Comparison of ENCODE assay signal across 29 cellular contexts in genomic region chr7:92035576-92035975, GRCh38.
"Had no signal": no experiment of that assay in that cellular context is flagged by ENCODE, and none has a peak within 500 bp of the region (broad histone marks: within the 10 kb centered on the region; RNA-seq: fewer than 3 reads in every experiment).

No MANE protein-coding gene starts in this region.

- FAIRE-seq: kidney, pancreas had no signal

- H3K27ac Mint-ChIP-seq: stimulated activated naive CD8-positive, alpha-beta T cell treated with anti-CD3 and anti-CD28 coated beads, Interleukin-15, amount 100 ng/mL, for 72 hours had no signal

- H3K4me3 Mint-ChIP-seq: natural killer cell; stimulated activated naive CD8-positive, alpha-beta T cell treated with anti-CD3 and anti-CD28 coated beads, Interleukin-15, amount 100 ng/mL, for 72 hours had no signal

- H3K9me3 ChIP-seq: gastroesophageal sphincter, heart left ventricle, neutrophil, pancreas, prostate gland, right atrium auricular region, suprapubic skin, transverse colon, upper lobe of right lung, uterus had no signal

- DNase-seq: dermis blood vessel endothelial cell; effector memory CD4-positive, alpha-beta T cell; foreskin keratinocyte; heart left ventricle; kidney; mesenchymal stem cell; natural killer cell; pancreas; stimulated activated CD4-positive, alpha-beta T cell treated with anti-CD3 and anti-CD28 coated beads, Interleukin-12 subunit alpha, Interleukin-12 subunit beta, amount 100 ng/mL, for 4 hours; stimulated activated CD4-positive, alpha-beta T cell treated with anti-CD3 and anti-CD28 coated beads, Interleukin-1b, Interleukin-23, amount 100 ng/mL, for 48 hours; stimulated activated CD4-positive, alpha-beta T cell treated with anti-CD3 and anti-CD28 coated beads, Interleukin-4, amount 100 ng/mL, for 1 hour; stimulated activated CD8-positive, alpha-beta memory T cell treated with anti-CD3 and anti-CD28 coated beads, Interleukin-4, amount 100 ng/mL, for 48 hours; stimulated activated naive CD4-positive, alpha-beta T cell; stimulated activated naive CD8-positive, alpha-beta T cell treated with anti-CD3 and anti-CD28 coated beads, Interleukin-15, amount 100 ng/mL, for 72 hours; transverse colon; upper lobe of right lung; uterus had no signal

- H3K27me3 Mint-ChIP-seq: stimulated activated naive CD8-positive, alpha-beta T cell treated with anti-CD3 and anti-CD28 coated beads, Interleukin-15, amount 100 ng/mL, for 72 hours had no signal

- ATAC-seq: esophagus mucosa; foreskin keratinocyte; gastroesophageal sphincter; heart left ventricle; left lobe of liver; natural killer cell; pancreas; sciatic nerve; stimulated activated naive CD8-positive, alpha-beta T cell treated with anti-CD3 and anti-CD28 coated beads, Interleukin-15, amount 100 ng/mL, for 72 hours; upper lobe of right lung had no signal

- H3K27me3 ChIP-seq: foreskin keratinocyte, gastroesophageal sphincter, heart left ventricle, hepatocyte, neutrophil, pancreas, right atrium auricular region, suprapubic skin, transverse colon, upper lobe of right lung, uterus had no signal

- H3K36me3 ChIP-seq: prostate gland, uterus had no signal

- H3K4me1 Mint-ChIP-seq: natural killer cell; stimulated activated naive CD8-positive, alpha-beta T cell treated with anti-CD3 and anti-CD28 coated beads, Interleukin-15, amount 100 ng/mL, for 72 hours had no signal

- H3K4me3 ChIP-seq: coronary artery, gastroesophageal sphincter, heart left ventricle, hepatocyte, pancreas, prostate gland, right atrium auricular region, smooth muscle cell, suprapubic skin, transverse colon, upper lobe of right lung, uterus had no signal

- H3K4me1 ChIP-seq: foreskin keratinocyte, pancreas, prostate gland, right atrium auricular region, suprapubic skin, transverse colon, upper lobe of right lung, uterus had no signal

- H3K27ac ChIP-seq: coronary artery, epithelial cell of prostate, foreskin keratinocyte, gastroesophageal sphincter, heart left ventricle, hepatocyte, neutrophil, pancreas, prostate gland, right atrium auricular region, suprapubic skin, transverse colon, upper lobe of right lung, uterus had no signal

- H3K9me3 Mint-ChIP-seq: natural killer cell; stimulated activated naive CD8-positive, alpha-beta T cell treated with anti-CD3 and anti-CD28 coated beads, Interleukin-15, amount 100 ng/mL, for 72 hours had no signal
